Comparison of ENCODE assay signal across 8 cellular contexts in genomic region chr3:100402150-100402706, GRCh38. TPM values are rescaled to one million over a fixed set of nuclear protein-coding genes. Genes with fewer than 3 reads are reported as not detected.
DNase-seq lines count a peak whose midpoint lies in the region; ATAC-seq and TF ChIP-seq lines count a peak whose summit lies in the region.

No MANE protein-coding gene starts in this region.

- H3K4me3 Mint-ChIP-seq in endodermal cell = peak overlapping the region; percentile 76
- H3K4me3 Mint-ChIP-seq in neural progenitor cell = peak overlapping the region; percentile 89

- no peaks in the 10 kb centered on the region for H3K27me3 Mint-ChIP-seq in endodermal cell (ENCODE audit: insufficient read depth)
- H3K27me3 Mint-ChIP-seq in neural progenitor cell (ENCODE audit: insufficient read depth, low read depth) = no peaks in the 10 kb centered on the region

- no peak for ATAC-seq in GM18907 (IDR thresholded peaks at IDR 0.05; ENCODE audit: unreplicated experiment)
- ATAC-seq in GM21423 (IDR thresholded peaks at IDR 0.05; ENCODE audit: unreplicated experiment) = no peak
- no peak for ATAC-seq in GM19455 (IDR thresholded peaks at IDR 0.05; ENCODE audit: unreplicated experiment)

- peak overlapping the region; percentile 97 for H3K27ac Mint-ChIP-seq in endodermal cell
- peak overlapping the region; percentile 99 for H3K27ac Mint-ChIP-seq in neural progenitor cell

- TF ChIP-seq CTCF in C4-2B (conservative IDR thresholded peaks at IDR 0.05) (no peak), HL-60 (IDR thresholded peaks at IDR 0.05; ENCODE audit: insufficient read depth, low read length) (no peak), endodermal cell (conservative IDR thresholded peaks at IDR 0.05) (no peak), neural progenitor cell (IDR thresholded peaks at IDR 0.05) (no peak)

- H3K4me1 ChIP-seq in endodermal cell (ENCODE audit: control insufficient read depth, insufficient read depth, low read length) = no peaks in the 10 kb centered on the region
- H3K4me1 ChIP-seq in neural progenitor cell = peaks cover 18% of the 10 kb centered on the region

- no peak for DNase-seq in HL-60 (ENCODE audit: low read depth in 1 of 2, low spot score in 1 of 2)
- peak; percentile 42 for DNase-seq in RPMI8226
- DNase-seq in endodermal cell = no peak
- DNase-seq in neural progenitor cell (ENCODE audit: low spot score) = no peak

- H3K36me3 Mint-ChIP-seq in endodermal cell (ENCODE audit: low read depth) = peaks cover 16% of the 10 kb centered on the region
- peaks cover 22% of the 10 kb centered on the region for H3K36me3 Mint-ChIP-seq in neural progenitor cell

- H3K4me1 Mint-ChIP-seq in endodermal cell = peaks cover 19% of the 10 kb centered on the region
- peaks cover 27% of the 10 kb centered on the region for H3K4me1 Mint-ChIP-seq in neural progenitor cell

- H3K36me3 ChIP-seq in endodermal cell (ENCODE audit: control insufficient read depth, insufficient read depth, low read length) (no peaks in the 10 kb centered on the region), neural progenitor cell (no peaks in the 10 kb centered on the region)

- 0 to 7% methylated on average over 1 to 3 of the region's 3 CpGs for WGBS in endodermal cell (ENCODE audit: insufficient coverage in 1 of 2, insufficient read length in 1 of 2), 2 experiments

- H3K4me2 ChIP-seq in neural progenitor cell = peak overlapping the region; percentile 91

- no peak overlapping the region for H2AFZ ChIP-seq in neural progenitor cell (replicated peaks)

- H3K27me3 ChIP-seq in HL-60 (ENCODE audit: insufficient read depth, poor library complexity, severe bottlenecking) (no peaks in the 10 kb centered on the region), endodermal cell (ENCODE audit: control insufficient read depth, insufficient read depth, low read length, poor library complexity, severe bottlenecking) (no peaks in the 10 kb centered on the region), neural progenitor cell (no peaks in the 10 kb centered on the region)

- H3K9ac ChIP-seq in endodermal cell (ENCODE audit: extremely low read depth, low read length, poor library complexity, severe bottlenecking) (peak overlapping the region; percentile 87), neural progenitor cell (peak overlapping the region; percentile 45)

- H3K27ac ChIP-seq in C4-2B (peak overlapping the region; percentile 94), HL-60 (replicated peaks) (peak overlapping the region; percentile 93), endodermal cell (ENCODE audit: low read depth, low read length) (peak overlapping the region; percentile 91), neural progenitor cell (peak overlapping the region; percentile 90)

- no peaks in the 10 kb centered on the region for H3K9me3 Mint-ChIP-seq in endodermal cell
- peaks cover 11% of the 10 kb centered on the region for H3K9me3 Mint-ChIP-seq in neural progenitor cell

- H3K9me3 ChIP-seq in endodermal cell (ENCODE audit: control insufficient read depth, low read length) (peaks cover 7% of the 10 kb centered on the region), neural progenitor cell (ENCODE audit: low read depth) (no peaks in the 10 kb centered on the region)

- peak overlapping the region; percentile 91 for H3K4me3 ChIP-seq in HL-60 (replicated peaks; ENCODE audit: insufficient read depth, low read length)
- peak overlapping the region; percentile 96 for H3K4me3 ChIP-seq in endodermal cell (ENCODE audit: low read length)
- peak overlapping the region; percentile 82 for H3K4me3 ChIP-seq in neural progenitor cell

- peaks cover 93% of the 10 kb centered on the region for H3K79me2 ChIP-seq in neural progenitor cell (ENCODE audit: low read depth)

- peaks cover 13% of the 10 kb centered on the region for H4K20me1 ChIP-seq in neural progenitor cell (ENCODE audit: low read depth)

- H3F3A ChIP-seq in neural progenitor cell (ENCODE audit: low read depth) = peaks cover 14% of the 10 kb centered on the region

RNA-seq across cellular contexts. Expression of gene LNP1, which starts 0.9 kb away (rescaled TPM):
- total RNA-seq in endodermal cell (1 to 10 TPM; 4.3 to 7.9 TPM), neural progenitor cell (ENCODE audit: low replicate concordance) (17.9 and 26.5 TPM in 2 replicates)
- 9.0 TPM for polyA plus RNA-seq in endodermal cell (2013, experiment 1 of 2)
- 11.1 TPM for polyA plus RNA-seq in endodermal cell (2013, experiment 2 of 2)

RNA-seq across cellular contexts. Expression of gene TOMM70, which starts 1.3 kb away (rescaled TPM):
- total RNA-seq in endodermal cell (10 to 100 TPM; 36.0 to 43.6 TPM), neural progenitor cell (ENCODE audit: low replicate concordance) (39.5 and 58.5 TPM in 2 replicates)
- 42.6 TPM for polyA plus RNA-seq in endodermal cell (2013, experiment 1 of 2)
- polyA plus RNA-seq in endodermal cell (2013, experiment 2 of 2) = 42.1 TPM
